ENCODE assay signal across 17 cellular contexts in genomic region chr6:1739220-1739619, GRCh38.
DNase-seq lines count a peak whose midpoint lies in the region; ATAC-seq, FAIRE-seq and TF ChIP-seq lines count a peak whose summit lies in the region.
"Had no signal": no experiment of that assay in that cellular context is flagged by ENCODE, and none has a peak within 500 bp of the region (broad histone marks: within the 10 kb centered on the region; RNA-seq: fewer than 3 reads in every experiment).

No MANE protein-coding gene starts in this region.

- TF ChIP-seq RAD21 in SK-N-SH (IDR thresholded peaks at IDR 0.05; ENCODE audit: low read length): no peak

- POLR2A ChIA-PET in SK-N-SH (lab: Yijun Ruan, JAX): no interaction called here

- no peak for TF ChIP-seq POLR2A in GM12892 (IDR thresholded peaks at IDR 0.05; ENCODE audit: low read depth, low read length)
- no peak for TF ChIP-seq POLR2A in H54 (IDR thresholded peaks at IDR 0.05; ENCODE audit: low read depth, low read length)
- TF ChIP-seq POLR2A in suprapubic skin (IDR thresholded peaks at IDR 0.05): no peak

- TF ChIP-seq CTCF in suprapubic skin (IDR thresholded peaks at IDR 0.05) (no peak), SK-N-SH (IDR thresholded peaks at IDR 0.05) (no peak)

- no peaks in the 10 kb centered on the region for H3K79me2 ChIP-seq in SK-N-SH (ENCODE audit: insufficient read depth)

- no peak overlapping the region for H2AFZ ChIP-seq in SK-N-SH (ENCODE audit: low read depth)

- H3K27me3 ChIP-seq in suprapubic skin (no peaks in the 10 kb centered on the region), SK-N-SH (ENCODE audit: insufficient read depth) (no peaks in the 10 kb centered on the region)
- H3K27me3 ChIP-seq: heart left ventricle, ovary had no signal

- no peaks in the 10 kb centered on the region for H4K20me1 ChIP-seq in SK-N-SH (ENCODE audit: insufficient read depth)

- WGBS in suprapubic skin: 87% methylated on average over 9 of the region's 9 CpGs
- WGBS in SK-N-SH (ENCODE audit: low lambda C conversion rate): 90% methylated on average over 6 of the region's 9 CpGs

- peak; percentile 15 for DNase-seq in GM12892 (ENCODE audit: insufficient read length)
- DNase-seq in H54 (ENCODE audit: insufficient read length, low spot score): no peak
- DNase-seq in suprapubic skin (ENCODE audit: low spot score in 2 of 2): no peak
- no peak for DNase-seq in AG08395 (ENCODE audit: low spot score)
- DNase-seq in SK-N-SH: no peak
- DNase-seq: heart left ventricle; Kasumi-1; NCI-H2227 treated with DMSO at 0.1 percent for 48 hours; ovary; stimulated activated CD4-positive, alpha-beta T cell treated with anti-CD3 and anti-CD28 coated beads, Interleukin-2, amount 100 ng/mL, for 24 hours had no signal

- no peak overlapping the region for H3K27ac ChIP-seq in suprapubic skin
- no peak overlapping the region for H3K27ac ChIP-seq in SK-N-SH (ENCODE audit: low read depth in 2 of 2, low read length in 1 of 2)
- H3K27ac ChIP-seq: heart left ventricle, ovary had no signal

- TF ChIP-seq EP300 in suprapubic skin (IDR thresholded peaks at IDR 0.05) (no peak), SK-N-SH (IDR thresholded peaks at IDR 0.05; ENCODE audit: borderline replicate concordance in 1 of 2, low read depth in 1 of 2, low read length in 1 of 2) (no peak)

- H3K4me2 ChIP-seq in SK-N-SH: no peak overlapping the region

- H3K4me1 ChIP-seq in suprapubic skin: no peaks in the 10 kb centered on the region
- no peaks in the 10 kb centered on the region; a peak in 1 of 4 replicates for H3K4me1 ChIP-seq in SK-N-SH (ENCODE audit: control insufficient read depth in 1 of 2, insufficient read depth in 2 of 2, low read depth in 1 of 2, low read length in 1 of 2)
- H3K4me1 ChIP-seq: heart left ventricle had no signal

- no peaks in the 10 kb centered on the region for H3K36me3 ChIP-seq in suprapubic skin
- no peaks in the 10 kb centered on the region for H3K36me3 ChIP-seq in SK-N-SH (replicated peaks in 1 of 2; ENCODE audit: control insufficient read depth in 1 of 2, insufficient read depth in 2 of 2, low read length in 1 of 2)
- H3K36me3 ChIP-seq: heart left ventricle, ovary had no signal

- FAIRE-seq in GM12892 (lab: Jason Lieb, UNC) (peak; percentile 81), H54 (lab: Jason Lieb, UNC) (no peak)
- FAIRE-seq: G401.6, TTC549 had no signal

- H3K4me3 ChIP-seq in suprapubic skin (no peak overlapping the region), SK-N-SH (ENCODE audit: low read depth in 2 of 2, low read length in 1 of 2) (no peak overlapping the region)
- H3K4me3 ChIP-seq: heart left ventricle, lung, ovary had no signal

- CTCF ChIA-PET in SK-N-SH (lab: Yijun Ruan, JAX): no interaction called here

- no peaks in the 10 kb centered on the region for H3K9me3 ChIP-seq in suprapubic skin
- H3K9me3 ChIP-seq in SK-N-SH: no peaks in the 10 kb centered on the region
- H3K9me3 ChIP-seq: heart left ventricle, ovary had no signal

- no peak overlapping the region for H3K9ac ChIP-seq in SK-N-SH

- H3F3A ChIP-seq in SK-N-SH (replicated peaks; ENCODE audit: insufficient read depth): no peaks in the 10 kb centered on the region

- no peaks in the 10 kb centered on the region for H3K9me2 ChIP-seq in SK-N-SH

- ATAC-seq in GM19452 (IDR thresholded peaks at IDR 0.05; ENCODE audit: unreplicated experiment) (peak; percentile 41), HG02840 (IDR thresholded peaks at IDR 0.05; ENCODE audit: low FRiP score, unreplicated experiment) (peak; percentile 42), HG03457 (IDR thresholded peaks at IDR 0.05; ENCODE audit: unreplicated experiment) (peak; percentile 34)
- ATAC-seq: HCT116, heart left ventricle had no signal

TF ChIP-seq in SK-N-SH, 30 proteins besides CTCF, POLR2A, EP300 and RAD21:
- TF ChIP-seq JUND (IDR thresholded peaks at IDR 0.05) (no peak), PBX3 (IDR thresholded peaks at IDR 0.05) (no peak), MXI1 (IDR thresholded peaks at IDR 0.05; ENCODE audit: low read depth, low read length) (no peak), ELF1 (IDR thresholded peaks at IDR 0.05) (no peak), RFX5 (IDR thresholded peaks at IDR 0.05; ENCODE audit: low read length) (no peak), FOXJ3 (CRISPR knock-in tag; IDR thresholded peaks at IDR 0.05) (no peak), USF1 (IDR thresholded peaks at IDR 0.05; ENCODE audit: borderline replicate concordance, low read depth) (no peak), POLR2AphosphoS5 (IDR thresholded peaks at IDR 0.05; ENCODE audit: low read depth, low read length) (no peak), FOSL2 (IDR thresholded peaks at IDR 0.05; ENCODE audit: borderline replicate concordance, low read depth) (no peak), SMC3 (IDR thresholded peaks at IDR 0.05; ENCODE audit: low read depth, low read length) (no peak), TEAD4 (IDR thresholded peaks at IDR 0.05; ENCODE audit: borderline replicate concordance, insufficient read depth) (no peak), EZH2phosphoT487 (IDR thresholded peaks at IDR 0.05; ENCODE audit: borderline replicate concordance, low read depth) (no peak), SIN3A (IDR thresholded peaks at IDR 0.05; ENCODE audit: borderline replicate concordance, low read depth, low read length) (no peak), MAX (IDR thresholded peaks at IDR 0.05; ENCODE audit: low read depth) (no peak)
